12 cellular contexts compared by ENCODE assay signal in genomic region chr1:202576816-202577215, GRCh38.
DNase-seq lines count a peak whose midpoint lies in the region; ATAC-seq and TF ChIP-seq lines count a peak whose summit lies in the region.
"Had no signal": no experiment of that assay in that cellular context is flagged by ENCODE, and none has a peak within 500 bp of the region (broad histone marks: within the 10 kb centered on the region; RNA-seq: fewer than 3 reads in every experiment).

No MANE protein-coding gene starts in this region.

- H3K79me2 ChIP-seq in PC-3 (ENCODE audit: low read length) (no peaks in the 10 kb centered on the region), fibroblast of lung (ENCODE audit: control insufficient read depth, insufficient read depth, low read length) (no peaks in the 10 kb centered on the region)

- no peaks in the 10 kb centered on the region for H3F3A ChIP-seq in PC-3 (ENCODE audit: low read length, unreplicated experiment)

- H4K20me1 ChIP-seq in PC-3 (ENCODE audit: low read length) (no peaks in the 10 kb centered on the region), fibroblast of lung (ENCODE audit: control insufficient read depth, extremely low read depth, insufficient read depth, low read length) (no peaks in the 10 kb centered on the region)

- H3K9me3 Mint-ChIP-seq in progenitor cell of endocrine pancreas (ENCODE audit: low read depth), result no peaks in the 10 kb centered on the region

- H3K27me3 Mint-ChIP-seq in progenitor cell of endocrine pancreas, result no peaks in the 10 kb centered on the region

- H2AFZ ChIP-seq in PC-3 (ENCODE audit: low read length), result no peak overlapping the region
- H2AFZ ChIP-seq in fibroblast of lung (ENCODE audit: low read length), result no peak overlapping the region

- CTCF ChIA-PET in PC-3 (lab: Charles Lee), result no interaction called here

- H3K4me3 ChIP-seq in PC-3 (ENCODE audit: low read length) (no peak overlapping the region), fibroblast of lung (replicated peaks in 1 of 4; ENCODE audit: control extremely low read depth in 1 of 4, insufficient read depth in 1 of 4, low read depth in 3 of 4, low read length in 4 of 4) (no peak overlapping the region)

- BruUV-seq in PC-3 (replicated peaks; lab: Mats Ljungman, UMichigan), result no TSS peak

- H3K4me1 ChIP-seq in PC-3 (ENCODE audit: insufficient read depth, low read length) (peaks cover 24% of the 10 kb centered on the region), fibroblast of lung (ENCODE audit: control insufficient read depth, extremely low read depth, insufficient read depth, low read length) (peaks cover 48% of the 10 kb centered on the region)

- H3K4me1 Mint-ChIP-seq in progenitor cell of endocrine pancreas (ENCODE audit: low read depth), result peaks cover 18% of the 10 kb centered on the region

- no peak for TF ChIP-seq CTCF in PC-3 (conservative IDR thresholded peaks at IDR 0.05; ENCODE audit: low read depth, low read length)
- TF ChIP-seq CTCF in fibroblast of lung (conservative IDR thresholded peaks at IDR 0.05 in 1 of 2, IDR thresholded peaks at IDR 0.05 in 1 of 2; ENCODE audit: low read depth in 1 of 2, low read length in 2 of 2), result no peak
- TF ChIP-seq CTCF in progenitor cell of endocrine pancreas (IDR thresholded peaks at IDR 0.05; ENCODE audit: unreplicated experiment), result no peak

- no peak overlapping the region for H3K4me3 Mint-ChIP-seq in progenitor cell of endocrine pancreas (ENCODE audit: low read depth)

- H3K9ac ChIP-seq in PC-3 (ENCODE audit: low read length), result no peak overlapping the region
- no peak overlapping the region for H3K9ac ChIP-seq in fibroblast of lung (ENCODE audit: insufficient read depth, low read length)

- H3K27ac ChIP-seq in PC-3 (ENCODE audit: low read length) (no peak overlapping the region), fibroblast of lung (ENCODE audit: insufficient read depth, low read length) (peak overlapping the region; percentile 84)

- no peak overlapping the region; the same call in 1 of the 2 replicates for H3K4me2 ChIP-seq in PC-3 (ENCODE audit: low read length)
- peak overlapping the region; percentile 70 for H3K4me2 ChIP-seq in fibroblast of lung (ENCODE audit: extremely low read depth, insufficient read depth, low read length)

- POLR2A ChIA-PET in PC-3 (lab: Charles Lee; ENCODE audit: unreplicated experiment), result no interaction called here

- H3K9me3 ChIP-seq in PC-3 (ENCODE audit: low read length) (no peaks in the 10 kb centered on the region), fibroblast of lung (ENCODE audit: control insufficient read depth, insufficient read depth, low read depth, low read length) (no peaks in the 10 kb centered on the region)

- DNase-seq in Daoy (ENCODE audit: low read depth) (peak; percentile 81), PC-3 (peak; percentile 37), fibroblast of lung (ENCODE audit: low read depth in 2 of 2) (peak; percentile 92 to 93), pons (ENCODE audit: low spot score) (peak; percentile 58), DMS53 (lab: John Stamatoyannopoulos, UW) (no peak), progenitor cell of endocrine pancreas (ENCODE audit: low spot score, unreplicated experiment) (no peak)
- no peak for DNase-seq in activated naive CD4-positive, alpha-beta T cell (lab: John Stamatoyannopoulos, UW)
- no peak for DNase-seq in activated CD4-positive, CD25-positive, alpha-beta regulatory T cell treated with anti-CD3 and anti-CD28 coated beads, Interleukin-2, amount 50 U/mL, for 72 hours
- DNase-seq: cerebellar nuclear complex, DMS153, NCI-H526 had no signal

- intact Hi-C loops in PC-3 (cut with micrococcal nuclease), result no loop called here

- H3K36me3 ChIP-seq in PC-3 (ENCODE audit: low read depth, low read length) (no peaks in the 10 kb centered on the region), fibroblast of lung (ENCODE audit: control insufficient read depth, insufficient read depth, low read length) (no peaks in the 10 kb centered on the region)

- no peak overlapping the region for H3K27ac Mint-ChIP-seq in progenitor cell of endocrine pancreas

- no peak for ATAC-seq in PC-3
- ATAC-seq: left lobe of liver had no signal

- no peaks in the 10 kb centered on the region for H3K9me2 ChIP-seq in PC-3 (replicated peaks; ENCODE audit: low read length)

- H3K27me3 ChIP-seq in PC-3 (ENCODE audit: low read length), result no peaks in the 10 kb centered on the region
- no peaks in the 10 kb centered on the region for H3K27me3 ChIP-seq in fibroblast of lung (ENCODE audit: control insufficient read depth, insufficient read depth, low read length)

- peaks cover 15% of the 10 kb centered on the region for H3K36me3 Mint-ChIP-seq in progenitor cell of endocrine pancreas (ENCODE audit: insufficient read depth)

Comparison
In these comparisons a context has a peak if more than half of its experiments do, and no peak if none do; other contexts are left out.
1. DNase-seq: peak in Daoy (single experiment), PC-3 (single experiment), fibroblast of lung (2 of 2) and pons (single experiment); none in activated naive CD4-positive, alpha-beta T cell (0 of 4), DMS53 (single experiment), activated CD4-positive, CD25-positive, alpha-beta regulatory T cell treated with anti-CD3 and anti-CD28 coated beads, Interleukin-2, amount 50 U/mL, for 72 hours (single experiment) and progenitor cell of endocrine pancreas (single experiment).